ENCODE assay signal across 1 cellular context in the genomic region with DNA sequence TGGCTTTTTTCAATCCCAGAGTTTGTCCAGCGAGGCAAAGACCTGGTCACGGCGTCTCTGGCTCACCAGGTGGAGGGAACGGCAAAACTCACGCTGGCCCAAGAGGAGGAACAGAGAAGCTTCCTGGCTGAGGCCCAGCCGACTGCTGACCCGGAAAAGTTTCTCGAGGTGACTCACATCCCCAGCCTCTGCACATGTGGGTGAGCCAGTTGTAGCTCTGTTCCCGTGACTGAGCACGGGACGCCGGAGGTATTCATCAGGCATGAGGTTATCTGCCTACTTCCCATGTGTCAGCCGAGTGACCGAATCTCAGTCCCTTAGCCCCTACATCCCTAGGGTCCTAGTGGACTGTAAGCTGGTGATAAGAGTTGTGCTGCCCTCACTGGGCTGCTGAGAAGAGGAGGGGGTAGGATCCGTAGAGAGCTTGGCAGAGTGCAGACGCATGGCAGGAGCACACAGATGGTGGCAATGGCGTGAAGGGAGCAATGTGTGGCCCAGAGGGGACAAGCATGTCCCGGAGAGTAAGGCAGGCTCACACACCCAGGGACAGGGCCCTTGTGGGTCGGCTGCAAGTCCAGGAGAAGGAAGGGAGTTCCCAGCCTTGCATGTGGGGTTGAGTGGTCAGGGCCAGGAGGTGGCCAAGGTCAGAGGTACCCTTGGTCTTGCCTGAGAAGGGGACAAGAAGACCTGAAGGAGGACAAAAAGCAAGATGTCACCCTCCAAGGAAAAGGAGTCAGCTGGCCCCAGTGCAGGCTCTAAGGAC.
TF ChIP-seq lines count a peak whose summit lies in the region.

No MANE protein-coding gene starts in this region.

TF ChIP-seq in SK-N-SH, 30 proteins besides CTCF, POLR2A, EP300 and RAD21 (continued from another document):
- TF ChIP-seq USF1 (IDR thresholded peaks at IDR 0.05; ENCODE audit: borderline replicate concordance, low read depth), result peak; percentile 17; the same call in 1 of the 2 replicates
- TF ChIP-seq GABPA (IDR thresholded peaks at IDR 0.05; ENCODE audit: low read depth), result peak; percentile 49
- TF ChIP-seq NRF1 (IDR thresholded peaks at IDR 0.05; ENCODE audit: low read depth, low read length), result no peak
- peak; percentile 58; the same call in 1 of the 2 replicates for TF ChIP-seq FOSL2 (IDR thresholded peaks at IDR 0.05; ENCODE audit: borderline replicate concordance, low read depth)
- peak; percentile 30; the same call in 1 of the 2 replicates for TF ChIP-seq NFIC (IDR thresholded peaks at IDR 0.05; ENCODE audit: borderline replicate concordance)
- peak; percentile 74; the same call in 1 of the 2 replicates for TF ChIP-seq MAX (IDR thresholded peaks at IDR 0.05; ENCODE audit: low read depth)
- TF ChIP-seq CHD2 (IDR thresholded peaks at IDR 0.05; ENCODE audit: low read length, partially characterized antibody), result no peak
- TF ChIP-seq TAF1 (IDR thresholded peaks at IDR 0.05; ENCODE audit: borderline replicate concordance, low read depth, low read length), result no peak
- TF ChIP-seq FOXJ3 (CRISPR knock-in tag; IDR thresholded peaks at IDR 0.05), result no peak
- no peak for TF ChIP-seq RCOR1 (IDR thresholded peaks at IDR 0.05; ENCODE audit: low read length)
- peak; percentile 42; the same call in 1 of the 2 replicates for TF ChIP-seq JUND (IDR thresholded peaks at IDR 0.05)
